18 cellular contexts compared by ENCODE assay signal in genomic region chr4:70936200-70936787, GRCh38. TPM values are rescaled to one million over a fixed set of nuclear protein-coding genes. Genes with fewer than 3 reads are reported as not detected.
A peak's percentile ranks its signal among the peaks of the same experiment; 100 is the strongest.
DNase-seq lines count a peak whose midpoint lies in the region; ATAC-seq, FAIRE-seq and TF ChIP-seq lines count a peak whose summit lies in the region.
"Had no signal": no experiment of that assay in that cellular context is flagged by ENCODE, and none has a peak within 500 bp of the region (broad histone marks: within the 10 kb centered on the region; RNA-seq: fewer than 3 reads in every experiment).

No MANE protein-coding gene starts in this region.

- peak; percentile 47 for FAIRE-seq in GM18507 (lab: Jason Lieb, UNC)
- FAIRE-seq: HepG2, kidney, TTC549 had no signal

- DNase-seq in activated CD4-positive, alpha-beta T cell treated with anti-CD3 and anti-CD28 coated beads for 48 hours, result peak; percentile 8
- DNase-seq in activated CD4-positive, alpha-beta T cell treated with anti-CD3 and anti-CD28 coated beads, Interleukin-2, amount 50 U/mL, for 1 hour, result no peak
- DNase-seq in GM18507 (ENCODE audit: extremely low spot score, insufficient read length, low read depth) (no peak), fibroblast of the aortic adventitia (ENCODE audit: low read depth) (peak; percentile 18), GM23338 (ENCODE audit: low spot score) (no peak), GM19240 (ENCODE audit: insufficient read length, low spot score) (no peak), glutamatergic neuron (no peak)
- DNase-seq in T-helper 2 cell treated with Interferon-gamma antibody and Interleukin-4, amounts not matched to agents 5 μg/mL and 100 μg/mL, for 36 hours (ENCODE audit: low spot score), result no peak
- DNase-seq: activated T-cell treated with anti-CD3 and anti-CD28 coated beads, Interleukin-2, amount 50 U/mL, for 48 hours; Caco-2; gastrocnemius medialis; kidney; NCI-H1436; NCI-H69; right cardiac atrium had no signal

- H3K36me3 Mint-ChIP-seq in T-helper 2 cell treated with Interferon-gamma antibody and Interleukin-4, amounts not matched to agents 5 μg/mL and 100 μg/mL, for 36 hours (ENCODE audit: low read depth), result no peaks in the 10 kb centered on the region
- peaks cover 15% of the 10 kb centered on the region; the same call in 2 of the 3 replicates for H3K36me3 Mint-ChIP-seq in GM23338 (ENCODE audit: low read depth)
- no peaks in the 10 kb centered on the region for H3K36me3 Mint-ChIP-seq in glutamatergic neuron (ENCODE audit: unreplicated experiment)

- no peak overlapping the region for H3K27ac ChIP-seq in GM23338 (ENCODE audit: low read depth)
- H3K27ac ChIP-seq: cardiac muscle cell, gastrocnemius medialis had no signal

- H2AFZ ChIP-seq in GM23338, result no peak overlapping the region

- peaks cover 9% of the 10 kb centered on the region for H3K4me1 Mint-ChIP-seq in T-helper 2 cell treated with Interferon-gamma antibody and Interleukin-4, amounts not matched to agents 5 μg/mL and 100 μg/mL, for 36 hours (ENCODE audit: low read depth)
- H3K4me1 Mint-ChIP-seq in GM23338, result peaks cover 6% of the 10 kb centered on the region
- no peaks in the 10 kb centered on the region for H3K4me1 Mint-ChIP-seq in glutamatergic neuron (ENCODE audit: low read depth, unreplicated experiment)

- no peaks in the 10 kb centered on the region for H3K36me3 ChIP-seq in GM23338 (ENCODE audit: insufficient read depth)
- H3K36me3 ChIP-seq: gastrocnemius medialis had no signal

- no peaks in the 10 kb centered on the region for H3K9me2 ChIP-seq in GM23338 (ENCODE audit: insufficient read depth)

- peaks cover 97% of the 10 kb centered on the region for H3K79me2 ChIP-seq in GM23338 (replicated peaks; ENCODE audit: insufficient read depth)

- H3K4me3 ChIP-seq in fibroblast of the aortic adventitia (ENCODE audit: low read depth, low read length) (no peak overlapping the region), GM23338 (no peak overlapping the region)
- H3K4me3 ChIP-seq: cardiac muscle cell, gastrocnemius medialis had no signal

- ATAC-seq in GM23338, result no peak
- ATAC-seq: gastrocnemius medialis, HepG2, right cardiac atrium had no signal

- H3K27me3 ChIP-seq in GM23338 (ENCODE audit: insufficient read depth), result no peaks in the 10 kb centered on the region
- H3K27me3 ChIP-seq: cardiac muscle cell, gastrocnemius medialis had no signal

- TF ChIP-seq CTCF in fibroblast of the aortic adventitia (IDR thresholded peaks at IDR 0.05; ENCODE audit: insufficient read depth, low read length) (no peak), GM23338 (conservative IDR thresholded peaks at IDR 0.05; ENCODE audit: low read depth in 2 of 2) (no peak), glutamatergic neuron (IDR thresholded peaks at IDR 0.05; ENCODE audit: partially characterized antibody, unreplicated experiment) (no peak)

- H3K27ac Mint-ChIP-seq in T-helper 2 cell treated with Interferon-gamma antibody and Interleukin-4, amounts not matched to agents 5 μg/mL and 100 μg/mL, for 36 hours, result peak overlapping the region; percentile 3
- H3K27ac Mint-ChIP-seq in GM23338 (no peak overlapping the region), glutamatergic neuron (ENCODE audit: unreplicated experiment) (no peak overlapping the region)

- H3K9me3 Mint-ChIP-seq in T-helper 2 cell treated with Interferon-gamma antibody and Interleukin-4, amounts not matched to agents 5 μg/mL and 100 μg/mL, for 36 hours, result peaks cover 4% of the 10 kb centered on the region
- no peaks in the 10 kb centered on the region for H3K9me3 Mint-ChIP-seq in GM23338
- H3K9me3 Mint-ChIP-seq in glutamatergic neuron (ENCODE audit: unreplicated experiment), result no peaks in the 10 kb centered on the region

- H3K4me1 ChIP-seq in GM23338 (ENCODE audit: insufficient read depth), result peaks cover 3% of the 10 kb centered on the region; the same call in 1 of the 2 replicates
- H3K4me1 ChIP-seq: Caco-2, gastrocnemius medialis had no signal

- H3K4me2 ChIP-seq in GM23338, result no peak overlapping the region

- H3F3A ChIP-seq in GM23338 (replicated peaks; ENCODE audit: low read depth), result no peaks in the 10 kb centered on the region

- H4K20me1 ChIP-seq in GM23338 (replicated peaks; ENCODE audit: insufficient read depth), result peaks cover 7% of the 10 kb centered on the region; the same call in 1 of the 2 replicates

- H3K27me3 Mint-ChIP-seq in T-helper 2 cell treated with Interferon-gamma antibody and Interleukin-4, amounts not matched to agents 5 μg/mL and 100 μg/mL, for 36 hours (ENCODE audit: low read depth), result no peaks in the 10 kb centered on the region
- peaks cover 6% of the 10 kb centered on the region for H3K27me3 Mint-ChIP-seq in GM23338 (ENCODE audit: insufficient read depth, low read depth, poor library complexity)
- no peaks in the 10 kb centered on the region for H3K27me3 Mint-ChIP-seq in glutamatergic neuron (ENCODE audit: unreplicated experiment)

- H3K4me3 Mint-ChIP-seq in T-helper 2 cell treated with Interferon-gamma antibody and Interleukin-4, amounts not matched to agents 5 μg/mL and 100 μg/mL, for 36 hours, result no peak overlapping the region
- no peak overlapping the region for H3K4me3 Mint-ChIP-seq in GM23338
- no peak overlapping the region for H3K4me3 Mint-ChIP-seq in glutamatergic neuron (ENCODE audit: unreplicated experiment)

TF ChIP-seq in GM23338, 12 proteins besides CTCF, POLR2A, EP300 and RAD21 (continues in another document):
- TF ChIP-seq, protein P1, sequence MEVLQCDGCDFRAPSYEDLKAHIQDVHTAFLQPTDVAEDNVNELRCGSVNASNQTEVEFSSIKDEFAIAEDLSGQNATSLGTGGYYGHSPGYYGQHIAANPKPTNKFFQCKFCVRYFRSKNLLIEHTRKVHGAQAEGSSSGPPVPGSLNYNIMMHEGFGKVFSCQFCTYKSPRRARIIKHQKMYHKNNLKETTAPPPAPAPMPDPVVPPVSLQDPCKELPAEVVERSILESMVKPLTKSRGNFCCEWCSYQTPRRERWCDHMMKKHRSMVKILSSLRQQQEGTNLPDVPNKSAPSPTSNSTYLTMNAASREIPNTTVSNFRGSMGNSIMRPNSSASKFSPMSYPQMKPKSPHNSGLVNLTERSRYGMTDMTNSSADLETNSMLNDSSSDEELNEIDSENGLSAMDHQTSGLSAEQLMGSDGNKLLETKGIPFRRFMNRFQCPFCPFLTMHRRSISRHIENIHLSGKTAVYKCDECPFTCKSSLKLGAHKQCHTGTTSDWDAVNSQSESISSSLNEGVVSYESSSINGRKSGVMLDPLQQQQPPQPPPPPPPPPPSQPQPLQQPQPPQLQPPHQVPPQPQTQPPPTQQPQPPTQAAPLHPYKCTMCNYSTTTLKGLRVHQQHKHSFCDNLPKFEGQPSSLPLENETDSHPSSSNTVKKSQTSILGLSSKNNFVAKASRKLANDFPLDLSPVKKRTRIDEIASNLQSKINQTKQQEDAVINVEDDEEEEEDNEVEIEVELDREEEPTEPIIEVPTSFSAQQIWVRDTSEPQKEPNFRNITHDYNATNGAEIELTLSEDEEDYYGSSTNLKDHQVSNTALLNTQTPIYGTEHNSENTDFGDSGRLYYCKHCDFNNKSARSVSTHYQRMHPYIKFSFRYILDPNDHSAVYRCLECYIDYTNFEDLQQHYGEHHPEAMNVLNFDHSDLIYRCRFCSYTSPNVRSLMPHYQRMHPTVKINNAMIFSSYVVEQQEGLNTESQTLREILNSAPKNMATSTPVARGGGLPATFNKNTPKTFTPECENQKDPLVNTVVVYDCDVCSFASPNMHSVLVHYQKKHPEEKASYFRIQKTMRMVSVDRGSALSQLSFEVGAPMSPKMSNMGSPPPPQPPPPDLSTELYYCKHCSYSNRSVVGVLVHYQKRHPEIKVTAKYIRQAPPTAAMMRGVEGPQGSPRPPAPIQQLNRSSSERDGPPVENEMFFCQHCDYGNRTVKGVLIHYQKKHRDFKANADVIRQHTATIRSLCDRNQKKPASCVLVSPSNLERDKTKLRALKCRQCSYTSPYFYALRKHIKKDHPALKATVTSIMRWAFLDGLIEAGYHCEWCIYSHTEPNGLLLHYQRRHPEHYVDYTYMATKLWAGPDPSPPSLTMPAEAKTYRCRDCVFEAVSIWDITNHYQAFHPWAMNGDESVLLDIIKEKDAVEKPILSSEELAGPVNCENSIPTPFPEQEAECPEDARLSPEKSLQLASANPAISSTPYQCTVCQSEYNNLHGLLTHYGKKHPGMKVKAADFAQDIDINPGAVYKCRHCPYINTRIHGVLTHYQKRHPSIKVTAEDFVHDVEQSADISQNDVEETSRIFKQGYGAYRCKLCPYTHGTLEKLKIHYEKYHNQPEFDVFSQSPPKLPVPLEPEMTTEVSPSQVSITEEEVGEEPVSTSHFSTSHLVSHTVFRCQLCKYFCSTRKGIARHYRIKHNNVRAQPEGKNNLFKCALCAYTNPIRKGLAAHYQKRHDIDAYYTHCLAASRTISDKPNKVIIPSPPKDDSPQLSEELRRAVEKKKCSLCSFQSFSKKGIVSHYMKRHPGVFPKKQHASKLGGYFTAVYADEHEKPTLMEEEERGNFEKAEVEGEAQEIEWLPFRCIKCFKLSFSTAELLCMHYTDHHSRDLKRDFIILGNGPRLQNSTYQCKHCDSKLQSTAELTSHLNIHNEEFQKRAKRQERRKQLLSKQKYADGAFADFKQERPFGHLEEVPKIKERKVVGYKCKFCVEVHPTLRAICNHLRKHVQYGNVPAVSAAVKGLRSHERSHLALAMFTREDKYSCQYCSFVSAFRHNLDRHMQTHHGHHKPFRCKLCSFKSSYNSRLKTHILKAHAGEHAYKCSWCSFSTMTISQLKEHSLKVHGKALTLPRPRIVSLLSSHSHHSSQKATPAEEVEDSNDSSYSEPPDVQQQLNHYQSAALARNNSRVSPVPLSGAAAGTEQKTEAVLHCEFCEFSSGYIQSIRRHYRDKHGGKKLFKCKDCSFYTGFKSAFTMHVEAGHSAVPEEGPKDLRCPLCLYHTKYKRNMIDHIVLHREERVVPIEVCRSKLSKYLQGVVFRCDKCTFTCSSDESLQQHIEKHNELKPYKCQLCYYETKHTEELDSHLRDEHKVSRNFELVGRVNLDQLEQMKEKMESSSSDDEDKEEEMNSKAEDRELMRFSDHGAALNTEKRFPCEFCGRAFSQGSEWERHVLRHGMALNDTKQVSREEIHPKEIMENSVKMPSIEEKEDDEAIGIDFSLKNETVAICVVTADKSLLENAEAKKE (CRISPR knock-in tag; IDR thresholded peaks at IDR 0.05), result no peak
- TF ChIP-seq POLR2AphosphoS5 (IDR thresholded peaks at IDR 0.05; ENCODE audit: low read depth) (no peak), STAT1 (IDR thresholded peaks at IDR 0.05; ENCODE audit: unreplicated experiment) (no peak)

RNA-seq across cellular contexts. Expression of gene MOB1B, which starts 34.1 kb away (rescaled TPM):
- total RNA-seq in fibroblast of the aortic adventitia (ENCODE audit: low replicate concordance), result 7.4 and 11.8 TPM in 2 replicates
- total RNA-seq in GM23338 (2014; rRNA removed; shearing (Covaris generic)), result 30.2 and 40.4 TPM in 2 replicates
- 7.3 and 7.9 TPM in 2 replicates for polyA plus RNA-seq in GM23338 (2016; fragmentation: Nextera tagmentation; extraction: Ambion mirVana)
- 24.6 TPM for total RNA-seq in glutamatergic neuron (ENCODE audit: unreplicated experiment)

RNA-seq across cellular contexts. Expression of gene DCK, which starts 57.2 kb away (rescaled TPM):
- total RNA-seq in fibroblast of the aortic adventitia (ENCODE audit: low replicate concordance), result 3.8 and 35.2 TPM in 2 replicates
- 25.1 and 27.4 TPM in 2 replicates for total RNA-seq in GM23338 (2014; rRNA removed; shearing (Covaris generic))
- polyA plus RNA-seq in GM23338 (2016; fragmentation: Nextera tagmentation; extraction: Ambion mirVana), result 16.9 and 18.3 TPM in 2 replicates
- total RNA-seq in glutamatergic neuron (ENCODE audit: unreplicated experiment), result 10.8 TPM

Comparison
In these comparisons a context has a peak if more than half of its experiments do, and no peak if none do; other contexts are left out.
1. DNase-seq: peak in activated CD4-positive, alpha-beta T cell treated with anti-CD3 and anti-CD28 coated beads for 48 hours (single experiment) and fibroblast of the aortic adventitia (single experiment); none in activated CD4-positive, alpha-beta T cell treated with anti-CD3 and anti-CD28 coated beads, Interleukin-2, amount 50 U/mL, for 1 hour (single experiment), GM18507 (single experiment), T-helper 2 cell treated with Interferon-gamma antibody and Interleukin-4, amounts not matched to agents 5 μg/mL and 100 μg/mL, for 36 hours (single experiment), GM23338 (single experiment), GM19240 (single experiment) and glutamatergic neuron (single experiment).